In genomic region chr12:110100315-110100970, GRCh38 we compare ENCODE assay signal across 8 cellular contexts. TPM values are rescaled to one million over a fixed set of nuclear protein-coding genes. Genes with fewer than 3 reads are reported as not detected.
DNase-seq lines count a peak whose midpoint lies in the region; ATAC-seq and TF ChIP-seq lines count a peak whose summit lies in the region.

No MANE protein-coding gene starts in this region.

- H4K20me1 ChIP-seq in BLaER1, result no peaks in the 10 kb centered on the region

- H3K9ac ChIP-seq in BLaER1, result 0 out of 2 replicates have a peak overlapping the region, but pooled peaks have one; percentile 50
- H3K9ac ChIP-seq in colonic mucosa (ENCODE audit: low read depth in 2 of 2, low read length in 2 of 2), result no peak overlapping the region

- H3K9me3 ChIP-seq in BLaER1, result no peaks in the 10 kb centered on the region
- H3K9me3 ChIP-seq in colonic mucosa, result no peaks in the 10 kb centered on the region
- no peaks in the 10 kb centered on the region for H3K9me3 ChIP-seq in right lobe of liver

- WGBS in right lobe of liver (ENCODE audit: insufficient coverage, low coverage, low lambda C conversion rate, missing lambda C conversion rate), result 19% methylated on average over 8 of the region's 8 CpGs

- H3K4me3 ChIP-seq in BLaER1 (no peak overlapping the region), colonic mucosa (no peak overlapping the region), right lobe of liver (no peak overlapping the region)

- TF ChIP-seq CTCF in colonic mucosa (IDR thresholded peaks at IDR 0.05) (peak; percentile 81), right lobe of liver (IDR thresholded peaks at IDR 0.05) (peak; percentile 79 to 94 (median 82))

- H3K27me3 ChIP-seq in BLaER1, result no peaks in the 10 kb centered on the region
- no peaks in the 10 kb centered on the region for H3K27me3 ChIP-seq in colonic mucosa
- H3K27me3 ChIP-seq in right lobe of liver, result no peaks in the 10 kb centered on the region

- peak overlapping the region; percentile 66 for H3K4me2 ChIP-seq in BLaER1

- ATAC-seq in GM19035 (IDR thresholded peaks at IDR 0.05; ENCODE audit: unreplicated experiment) (peak; percentile 84), HG03175 (IDR thresholded peaks at IDR 0.05; ENCODE audit: unreplicated experiment) (peak; percentile 90), right lobe of liver (peak; percentile 74 to 80 (median 78))

- intact Hi-C loops in colonic mucosa (cut with DNase I), result loop anchor here (2.0 to 10.0 kb wide), 2 partner anchors 144 to 330 kb away; no protein-coding TSS in a partner anchor
- intact Hi-C loops in right lobe of liver (cut with DNase I), result loop anchor here in 1 of 2 donors (10.0 kb wide), 1 partner anchor 184 kb away; the partner anchor contains the start of gene ATP2A2

- H3K4me1 ChIP-seq in BLaER1, result peaks cover 14% of the 10 kb centered on the region
- H3K4me1 ChIP-seq in colonic mucosa, result no peaks in the 10 kb centered on the region
- peaks cover 0 to 24% (median 7%) of the 10 kb centered on the region in 4 donors for H3K4me1 ChIP-seq in right lobe of liver

- H3K36me3 ChIP-seq in BLaER1 (no peaks in the 10 kb centered on the region), colonic mucosa (no peaks in the 10 kb centered on the region), right lobe of liver (no peaks in the 10 kb centered on the region)

- H3K27ac ChIP-seq in BLaER1, result peak overlapping the region; percentile 40; the same call in 1 of the 2 replicates
- no peak overlapping the region for H3K27ac ChIP-seq in colonic mucosa
- peak overlapping the region; percentile 6 to 92 (median 81) for H3K27ac ChIP-seq in right lobe of liver

- no peak for TF ChIP-seq POLR2A in right lobe of liver (IDR thresholded peaks at IDR 0.05)

- DNase-seq in NCI-H446 treated with DMSO at 0.1 percent for 48 hours (lab: John Stamatoyannopoulos, UW), result peak; percentile 60
- peak; percentile 38 for DNase-seq in activated CD4-positive, alpha-beta T cell treated with anti-CD3 and anti-CD28 coated beads for 1 hour
- peak; percentile 71 for DNase-seq in colonic mucosa
- peak in 2 of 3 donors; percentile 61 to 63 for DNase-seq in right lobe of liver
- DNase-seq in stimulated activated CD4-positive, alpha-beta T cell treated with anti-CD3 and anti-CD28 coated beads, TNF-alpha, amount 100 ng/mL, for 48 hours (ENCODE audit: low read depth in 3 of 3), result peak; percentile 30 to 36 (median 32)

RNA-seq across cellular contexts. Expression of gene IFT81, which starts 23.7 kb away (rescaled TPM):
- 1 to 10 TPM; 4.2 to 5.3 TPM for total RNA-seq in colonic mucosa
- total RNA-seq in right lobe of liver, result 1 to 10 TPM; 1.3 to 5.1 (median 2.5) TPM

RNA-seq across cellular contexts. Expression of gene C12orf76, which starts 52.1 kb away (rescaled TPM):
- total RNA-seq in colonic mucosa, result 1 to 10 TPM; 7.2 to 8.4 TPM
- 10 to 100 TPM in 1 of 6 experiments, 1 to 10 TPM in 5; 3.0 to 10.1 (median 6.4) TPM for total RNA-seq in right lobe of liver
